ENCODE assay signal across 1 cellular context in genomic region chr6:165263-165662, GRCh38.
TF ChIP-seq lines count a peak whose summit lies in the region.

No MANE protein-coding gene starts in this region.

TF ChIP-seq in GM12878, 131 proteins besides CTCF, POLR2A, EP300 and RAD21:
- TF ChIP-seq ZNF384 (IDR thresholded peaks at IDR 0.05; ENCODE audit: borderline replicate concordance, low read depth, low read length), result no peak
- TF ChIP-seq POLR2AphosphoS2 (IDR thresholded peaks at IDR 0.05; ENCODE audit: low read depth, low read length), result no peak
- TF ChIP-seq, protein P1, sequence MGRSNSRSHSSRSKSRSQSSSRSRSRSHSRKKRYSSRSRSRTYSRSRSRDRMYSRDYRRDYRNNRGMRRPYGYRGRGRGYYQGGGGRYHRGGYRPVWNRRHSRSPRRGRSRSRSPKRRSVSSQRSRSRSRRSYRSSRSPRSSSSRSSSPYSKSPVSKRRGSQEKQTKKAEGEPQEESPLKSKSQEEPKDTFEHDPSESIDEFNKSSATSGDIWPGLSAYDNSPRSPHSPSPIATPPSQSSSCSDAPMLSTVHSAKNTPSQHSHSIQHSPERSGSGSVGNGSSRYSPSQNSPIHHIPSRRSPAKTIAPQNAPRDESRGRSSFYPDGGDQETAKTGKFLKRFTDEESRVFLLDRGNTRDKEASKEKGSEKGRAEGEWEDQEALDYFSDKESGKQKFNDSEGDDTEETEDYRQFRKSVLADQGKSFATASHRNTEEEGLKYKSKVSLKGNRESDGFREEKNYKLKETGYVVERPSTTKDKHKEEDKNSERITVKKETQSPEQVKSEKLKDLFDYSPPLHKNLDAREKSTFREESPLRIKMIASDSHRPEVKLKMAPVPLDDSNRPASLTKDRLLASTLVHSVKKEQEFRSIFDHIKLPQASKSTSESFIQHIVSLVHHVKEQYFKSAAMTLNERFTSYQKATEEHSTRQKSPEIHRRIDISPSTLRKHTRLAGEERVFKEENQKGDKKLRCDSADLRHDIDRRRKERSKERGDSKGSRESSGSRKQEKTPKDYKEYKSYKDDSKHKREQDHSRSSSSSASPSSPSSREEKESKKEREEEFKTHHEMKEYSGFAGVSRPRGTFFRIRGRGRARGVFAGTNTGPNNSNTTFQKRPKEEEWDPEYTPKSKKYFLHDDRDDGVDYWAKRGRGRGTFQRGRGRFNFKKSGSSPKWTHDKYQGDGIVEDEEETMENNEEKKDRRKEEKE (IDR thresholded peaks at IDR 0.05), result no peak
- TF ChIP-seq RBBP5 (conservative IDR thresholded peaks at IDR 0.05), result no peak
- no peak for TF ChIP-seq DPF2 (IDR thresholded peaks at IDR 0.05)
- TF ChIP-seq MEF2A (IDR thresholded peaks at IDR 0.05; ENCODE audit: insufficient read depth, low read depth, low read length), result no peak
- no peak for TF ChIP-seq ZNF687 (IDR thresholded peaks at IDR 0.05)
- TF ChIP-seq, protein P2, sequence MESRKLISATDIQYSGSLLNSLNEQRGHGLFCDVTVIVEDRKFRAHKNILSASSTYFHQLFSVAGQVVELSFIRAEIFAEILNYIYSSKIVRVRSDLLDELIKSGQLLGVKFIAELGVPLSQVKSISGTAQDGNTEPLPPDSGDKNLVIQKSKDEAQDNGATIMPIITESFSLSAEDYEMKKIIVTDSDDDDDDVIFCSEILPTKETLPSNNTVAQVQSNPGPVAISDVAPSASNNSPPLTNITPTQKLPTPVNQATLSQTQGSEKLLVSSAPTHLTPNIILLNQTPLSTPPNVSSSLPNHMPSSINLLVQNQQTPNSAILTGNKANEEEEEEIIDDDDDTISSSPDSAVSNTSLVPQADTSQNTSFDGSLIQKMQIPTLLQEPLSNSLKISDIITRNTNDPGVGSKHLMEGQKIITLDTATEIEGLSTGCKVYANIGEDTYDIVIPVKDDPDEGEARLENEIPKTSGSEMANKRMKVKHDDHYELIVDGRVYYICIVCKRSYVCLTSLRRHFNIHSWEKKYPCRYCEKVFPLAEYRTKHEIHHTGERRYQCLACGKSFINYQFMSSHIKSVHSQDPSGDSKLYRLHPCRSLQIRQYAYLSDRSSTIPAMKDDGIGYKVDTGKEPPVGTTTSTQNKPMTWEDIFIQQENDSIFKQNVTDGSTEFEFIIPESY (IDR thresholded peaks at IDR 0.05), result no peak
- no peak for TF ChIP-seq MTA3 (IDR thresholded peaks at IDR 0.05; ENCODE audit: borderline replicate concordance, low read length)
- no peak for TF ChIP-seq SMC3 (IDR thresholded peaks at IDR 0.05; ENCODE audit: borderline replicate concordance, low read length)
- TF ChIP-seq, protein P3, sequence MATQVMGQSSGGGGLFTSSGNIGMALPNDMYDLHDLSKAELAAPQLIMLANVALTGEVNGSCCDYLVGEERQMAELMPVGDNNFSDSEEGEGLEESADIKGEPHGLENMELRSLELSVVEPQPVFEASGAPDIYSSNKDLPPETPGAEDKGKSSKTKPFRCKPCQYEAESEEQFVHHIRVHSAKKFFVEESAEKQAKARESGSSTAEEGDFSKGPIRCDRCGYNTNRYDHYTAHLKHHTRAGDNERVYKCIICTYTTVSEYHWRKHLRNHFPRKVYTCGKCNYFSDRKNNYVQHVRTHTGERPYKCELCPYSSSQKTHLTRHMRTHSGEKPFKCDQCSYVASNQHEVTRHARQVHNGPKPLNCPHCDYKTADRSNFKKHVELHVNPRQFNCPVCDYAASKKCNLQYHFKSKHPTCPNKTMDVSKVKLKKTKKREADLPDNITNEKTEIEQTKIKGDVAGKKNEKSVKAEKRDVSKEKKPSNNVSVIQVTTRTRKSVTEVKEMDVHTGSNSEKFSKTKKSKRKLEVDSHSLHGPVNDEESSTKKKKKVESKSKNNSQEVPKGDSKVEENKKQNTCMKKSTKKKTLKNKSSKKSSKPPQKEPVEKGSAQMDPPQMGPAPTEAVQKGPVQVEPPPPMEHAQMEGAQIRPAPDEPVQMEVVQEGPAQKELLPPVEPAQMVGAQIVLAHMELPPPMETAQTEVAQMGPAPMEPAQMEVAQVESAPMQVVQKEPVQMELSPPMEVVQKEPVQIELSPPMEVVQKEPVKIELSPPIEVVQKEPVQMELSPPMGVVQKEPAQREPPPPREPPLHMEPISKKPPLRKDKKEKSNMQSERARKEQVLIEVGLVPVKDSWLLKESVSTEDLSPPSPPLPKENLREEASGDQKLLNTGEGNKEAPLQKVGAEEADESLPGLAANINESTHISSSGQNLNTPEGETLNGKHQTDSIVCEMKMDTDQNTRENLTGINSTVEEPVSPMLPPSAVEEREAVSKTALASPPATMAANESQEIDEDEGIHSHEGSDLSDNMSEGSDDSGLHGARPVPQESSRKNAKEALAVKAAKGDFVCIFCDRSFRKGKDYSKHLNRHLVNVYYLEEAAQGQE (IDR thresholded peaks at IDR 0.05; ENCODE audit: low read depth, low read length), result no peak
- no peak for TF ChIP-seq SPI1 (IDR thresholded peaks at IDR 0.05; ENCODE audit: borderline replicate concordance, insufficient read depth, low read depth, low read length)
- no peak for TF ChIP-seq ZNF274 (IDR thresholded peaks at IDR 0.05; ENCODE audit: insufficient read depth, insufficient read length)
- no peak for TF ChIP-seq NFXL1 (IDR thresholded peaks at IDR 0.05; ENCODE audit: borderline replicate concordance)
